1 cellular context compared by ENCODE assay signal in genomic region chr12:56164345-56164729, GRCh38.
TF ChIP-seq lines count a peak whose summit lies in the region.

No MANE protein-coding gene starts in this region.

TF ChIP-seq in GM23338, 12 proteins besides CTCF, POLR2A, EP300 and RAD21:
- no peak for TF ChIP-seq EZH2phosphoT487 (IDR thresholded peaks at IDR 0.05; ENCODE audit: unreplicated experiment)
